In genomic region chr7:101200504-101200861, GRCh38 we compare ENCODE assay signal across 1 cellular context.
A peak's percentile ranks its signal among the peaks of the same experiment; 100 is the strongest.
TF ChIP-seq lines count a peak whose summit lies in the region.

No MANE protein-coding gene starts in this region.

TF ChIP-seq in H1, 55 proteins besides CTCF, POLR2A, EP300 and RAD21:
- TF ChIP-seq RXRA (IDR thresholded peaks at IDR 0.05; ENCODE audit: insufficient read depth, low read depth, low read length): no peak
- peak; percentile 64; the same call in 1 of the 2 replicates for TF ChIP-seq RBBP5 (IDR thresholded peaks at IDR 0.05; ENCODE audit: borderline replicate concordance, low read depth, low read length)
TF ChIP-seq in H1: peak in this region for 1.
